ENCODE assay signal across 9 cellular contexts in the genomic region with DNA sequence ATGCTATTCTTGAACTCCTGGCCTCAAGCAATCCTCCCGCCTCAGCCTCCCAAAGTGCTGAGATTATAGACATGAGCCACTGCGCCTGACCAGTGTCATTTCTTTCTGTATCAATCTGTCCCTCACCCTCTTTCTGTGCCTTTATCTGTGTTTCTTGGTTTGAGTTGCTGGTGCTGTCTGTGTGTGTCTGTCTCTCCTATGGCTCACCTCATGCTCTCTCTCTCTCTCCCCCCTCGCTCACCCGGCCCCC. TPM values are rescaled to one million over a fixed set of nuclear protein-coding genes. Genes with fewer than 3 reads are reported as not detected.
DNase-seq lines count a peak whose midpoint lies in the region; ATAC-seq and TF ChIP-seq lines count a peak whose summit lies in the region.
"Had no signal": no experiment of that assay in that cellular context is flagged by ENCODE, and none has a peak within 500 bp of the region (broad histone marks: within the 10 kb centered on the region; RNA-seq: fewer than 3 reads in every experiment).

No MANE protein-coding gene starts in this region.

- H3K9me3 Mint-ChIP-seq in glutamatergic neuron (ENCODE audit: unreplicated experiment) (peaks cover 5% of the 10 kb centered on the region), Calu3 (ENCODE audit: low read depth, unreplicated experiment) (no peaks in the 10 kb centered on the region)

- peak overlapping the region; percentile 89 for H3K4me2 ChIP-seq in OCI-LY3 (ENCODE audit: low read length)

- no peaks in the 10 kb centered on the region for H3K9me3 ChIP-seq in OCI-LY3 (ENCODE audit: insufficient read depth, low read length)

- intact Hi-C loops in sciatic nerve (cut with DNase I) (no loop called here), Calu3 (cut with micrococcal nuclease; ENCODE audit: unreplicated experiment) (no loop called here)

- H3K36me3 ChIP-seq in OCI-LY3 (replicated peaks; ENCODE audit: low read depth, low read length), result peaks cover 3% of the 10 kb centered on the region

- H3K4me3 ChIP-seq in GM12865 (ENCODE audit: low read depth, low read length), result no peak overlapping the region
- peak overlapping the region; percentile 71 for H3K4me3 ChIP-seq in OCI-LY3 (ENCODE audit: low read length)

- DNase-seq in GM12865 (ENCODE audit: low read depth) (peak; percentile 40), glutamatergic neuron (no peak), sciatic nerve (ENCODE audit: low spot score) (no peak), RPMI8226 (no peak), Calu3 (no peak)
- DNase-seq: NCI-H82 had no signal

- BruUV-seq in Calu3 (replicated peaks; lab: Mats Ljungman, UMichigan), result no TSS peak

- CTCF ChIA-PET in Calu3 (lab: Charles Lee), result no interaction called here

- no peaks in the 10 kb centered on the region for H4K20me1 ChIP-seq in OCI-LY3 (ENCODE audit: insufficient read depth, low read length)

- H3K27ac Mint-ChIP-seq in glutamatergic neuron (ENCODE audit: unreplicated experiment), result no peak overlapping the region
- no peak overlapping the region for H3K27ac Mint-ChIP-seq in Calu3 (ENCODE audit: unreplicated experiment)

- peak overlapping the region; percentile 73 for H3K9ac ChIP-seq in OCI-LY3 (ENCODE audit: low read length)

- H3K27me3 Mint-ChIP-seq in glutamatergic neuron (ENCODE audit: unreplicated experiment) (peaks cover 10% of the 10 kb centered on the region), Calu3 (ENCODE audit: unreplicated experiment) (no peaks in the 10 kb centered on the region)

- H3K4me1 ChIP-seq in OCI-LY3 (ENCODE audit: low read length), result peaks cover 27% of the 10 kb centered on the region

- ATAC-seq in sciatic nerve (peak; percentile 18), HG03095 (IDR thresholded peaks at IDR 0.05; ENCODE audit: unreplicated experiment) (no peak)

- H3K4me1 Mint-ChIP-seq in glutamatergic neuron (ENCODE audit: low read depth, unreplicated experiment) (peaks cover 12% of the 10 kb centered on the region), Calu3 (ENCODE audit: low read depth, unreplicated experiment) (peaks cover 39% of the 10 kb centered on the region)

- H3K79me2 ChIP-seq in OCI-LY3 (ENCODE audit: low read length), result no peaks in the 10 kb centered on the region

- H3K36me3 Mint-ChIP-seq in glutamatergic neuron (ENCODE audit: unreplicated experiment) (no peaks in the 10 kb centered on the region), Calu3 (ENCODE audit: insufficient read depth, unreplicated experiment) (peaks cover 21% of the 10 kb centered on the region)

- H3K27ac ChIP-seq in OCI-LY3 (ENCODE audit: low read length), result peak overlapping the region; percentile 9; the same call in 1 of the 2 replicates

- H3K4me3 Mint-ChIP-seq in glutamatergic neuron (ENCODE audit: unreplicated experiment), result peak overlapping the region; percentile 65
- H3K4me3 Mint-ChIP-seq in Calu3 (ENCODE audit: low read depth, unreplicated experiment), result no peak overlapping the region

- no peaks in the 10 kb centered on the region for H3K27me3 ChIP-seq in OCI-LY3 (ENCODE audit: low read depth, low read length)

- peak overlapping the region; percentile 85; the same call in 1 of the 2 replicates for H2AFZ ChIP-seq in OCI-LY3 (ENCODE audit: low read depth, low read length)

- TF ChIP-seq CTCF in GM12865 (IDR thresholded peaks at IDR 0.05; ENCODE audit: insufficient read depth, low read depth, low read length, missing control alignments), result no peak
- no peak for TF ChIP-seq CTCF in OCI-LY3 (IDR thresholded peaks at IDR 0.05; ENCODE audit: low read depth, low read length)
- TF ChIP-seq CTCF in glutamatergic neuron (IDR thresholded peaks at IDR 0.05; ENCODE audit: partially characterized antibody, unreplicated experiment), result no peak
- no peak for TF ChIP-seq CTCF in Calu3 (IDR thresholded peaks at IDR 0.05; ENCODE audit: unreplicated experiment)

RNA-seq across cellular contexts. Expression of gene IRF2BP1, which starts 9.9 kb away (rescaled TPM):
- total RNA-seq in glutamatergic neuron (ENCODE audit: unreplicated experiment) (19.2 TPM), sciatic nerve (21.0 TPM), Calu3 (2022) (36.9 and 37.4 TPM in 2 replicates)

RNA-seq across cellular contexts. Expression of gene FOXA3, which starts 12.0 kb away (rescaled TPM):
- total RNA-seq in glutamatergic neuron (ENCODE audit: unreplicated experiment) (1.0 TPM), sciatic nerve (not detected), Calu3 (2022) (12.1 and 19.9 TPM in 2 replicates)
- total RNA-seq: LHCN-M2 had no signal

RNA-seq across cellular contexts. Expression of gene SYMPK, which starts 13.1 kb away (rescaled TPM):
- total RNA-seq in glutamatergic neuron (ENCODE audit: unreplicated experiment) (78.1 TPM), sciatic nerve (60.9 TPM), Calu3 (2022) (130 and 135 TPM in 2 replicates)

RNA-seq across cellular contexts. Expression of gene MYPOP, which starts 26.3 kb away (rescaled TPM):
- total RNA-seq in glutamatergic neuron (ENCODE audit: unreplicated experiment), result 7.1 TPM
- total RNA-seq in sciatic nerve, result 8.6 TPM
- total RNA-seq in Calu3 (2022), result 11.9 and 13.1 TPM in 2 replicates

RNA-seq across cellular contexts. Expression of gene NANOS2, which starts 38.5 kb away (rescaled TPM):
- total RNA-seq in glutamatergic neuron (ENCODE audit: unreplicated experiment) (not detected), sciatic nerve (not detected), Calu3 (2022) (not detected in 2 replicates)
- total RNA-seq: LHCN-M2 had no signal
